Comparison of ENCODE assay signal across 1 cellular context in genomic region chr16:89657442-89658220, GRCh38.
A peak's percentile ranks its signal among the peaks of the same experiment; 100 is the strongest.
TF ChIP-seq lines count a peak whose summit lies in the region.

CHMP1A (minus strand) TSS chr16:89657708; CDS start chr16:89657588, 120 bp downstream.
SPATA33 (plus strand) TSS chr16:89657836; CDS start chr16:89657912, 76 bp downstream.

TF ChIP-seq in K562, 482 proteins besides CTCF, POLR2A, EP300 and RAD21 (continued from another document and continues in another):
- TF ChIP-seq USF2 (CRISPR knock-in tag; IDR thresholded peaks at IDR 0.05) = no peak
- 0 out of 2 replicates have a peak, but pooled peaks have one; percentile 81 for TF ChIP-seq ELK1 (CRISPR knock-in tag; IDR thresholded peaks at IDR 0.05)
- peak; percentile 70 for TF ChIP-seq HCFC1 (IDR thresholded peaks at IDR 0.05; ENCODE audit: low read depth, low read length)
- TF ChIP-seq SNIP1 (IDR thresholded peaks at IDR 0.05; ENCODE audit: low read depth) = no peak; the same call in 1 of the 2 replicates
- no peak for TF ChIP-seq BRF2 (IDR thresholded peaks at IDR 0.05; ENCODE audit: borderline replicate concordance, insufficient read depth, insufficient read length)
- TF ChIP-seq STAT5A (IDR thresholded peaks at IDR 0.05; ENCODE audit: borderline replicate concordance, low read length) = no peak
- no peak for TF ChIP-seq CHD7 (IDR thresholded peaks at IDR 0.05; ENCODE audit: low read depth, low read length)
- TF ChIP-seq ZC3H8 (IDR thresholded peaks at IDR 0.05) = no peak
- TF ChIP-seq, protein P1, sequence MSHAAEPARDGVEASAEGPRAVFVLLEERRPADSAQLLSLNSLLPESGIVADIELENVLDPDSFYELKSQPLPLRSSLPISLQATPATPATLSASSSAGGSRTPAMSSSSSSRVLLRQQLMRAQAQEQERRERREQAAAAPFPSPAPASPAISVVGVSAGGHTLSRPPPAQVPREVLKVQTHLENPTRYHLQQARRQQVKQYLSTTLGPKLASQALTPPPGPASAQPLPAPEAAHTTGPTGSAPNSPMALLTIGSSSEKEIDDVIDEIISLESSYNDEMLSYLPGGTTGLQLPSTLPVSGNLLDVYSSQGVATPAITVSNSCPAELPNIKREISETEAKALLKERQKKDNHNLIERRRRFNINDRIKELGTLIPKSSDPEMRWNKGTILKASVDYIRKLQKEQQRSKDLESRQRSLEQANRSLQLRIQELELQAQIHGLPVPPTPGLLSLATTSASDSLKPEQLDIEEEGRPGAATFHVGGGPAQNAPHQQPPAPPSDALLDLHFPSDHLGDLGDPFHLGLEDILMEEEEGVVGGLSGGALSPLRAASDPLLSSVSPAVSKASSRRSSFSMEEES (CRISPR knock-in tag; IDR thresholded peaks at IDR 0.05) = no peak
- no peak for TF ChIP-seq SIRT6 (IDR thresholded peaks at IDR 0.05; ENCODE audit: low read depth, low read length)
- no peak for TF ChIP-seq ZNF398 (CRISPR knock-in tag; IDR thresholded peaks at IDR 0.05)
- TF ChIP-seq ARID3A (IDR thresholded peaks at IDR 0.05; ENCODE audit: borderline replicate concordance, low read depth, low read length) = no peak
- no peak for TF ChIP-seq FOXK1 (CRISPR knock-in tag; IDR thresholded peaks at IDR 0.05; ENCODE audit: borderline replicate concordance)
- TF ChIP-seq JUND (IDR thresholded peaks at IDR 0.05; ENCODE audit: borderline replicate concordance, low read depth, low read length) = no peak
- TF ChIP-seq JUND (tag; IDR thresholded peaks at IDR 0.05; ENCODE audit: borderline replicate concordance, low read depth, low read length) = no peak; the same call in 2 of the 3 replicates
- peak; percentile 100 for TF ChIP-seq RBBP5 (IDR thresholded peaks at IDR 0.05; ENCODE audit: borderline replicate concordance, insufficient read depth, low read length, poor library complexity, severe bottlenecking)
- TF ChIP-seq SRSF7 (optimal IDR thresholded peaks at IDR 0.05; ENCODE audit: low read depth, low read length) = no peak
- no peak for TF ChIP-seq ASH1L (IDR thresholded peaks at IDR 0.05; ENCODE audit: borderline replicate concordance, low read depth, partially characterized antibody)
- TF ChIP-seq FOXP1 (CRISPR knock-in tag; IDR thresholded peaks at IDR 0.05) = no peak
- TF ChIP-seq KAT2B (IDR thresholded peaks at IDR 0.05; ENCODE audit: low read depth, low read length) = no peak
- TF ChIP-seq PHF21A (IDR thresholded peaks at IDR 0.05; ENCODE audit: borderline replicate concordance, low read depth) = no peak
- TF ChIP-seq, protein P2, sequence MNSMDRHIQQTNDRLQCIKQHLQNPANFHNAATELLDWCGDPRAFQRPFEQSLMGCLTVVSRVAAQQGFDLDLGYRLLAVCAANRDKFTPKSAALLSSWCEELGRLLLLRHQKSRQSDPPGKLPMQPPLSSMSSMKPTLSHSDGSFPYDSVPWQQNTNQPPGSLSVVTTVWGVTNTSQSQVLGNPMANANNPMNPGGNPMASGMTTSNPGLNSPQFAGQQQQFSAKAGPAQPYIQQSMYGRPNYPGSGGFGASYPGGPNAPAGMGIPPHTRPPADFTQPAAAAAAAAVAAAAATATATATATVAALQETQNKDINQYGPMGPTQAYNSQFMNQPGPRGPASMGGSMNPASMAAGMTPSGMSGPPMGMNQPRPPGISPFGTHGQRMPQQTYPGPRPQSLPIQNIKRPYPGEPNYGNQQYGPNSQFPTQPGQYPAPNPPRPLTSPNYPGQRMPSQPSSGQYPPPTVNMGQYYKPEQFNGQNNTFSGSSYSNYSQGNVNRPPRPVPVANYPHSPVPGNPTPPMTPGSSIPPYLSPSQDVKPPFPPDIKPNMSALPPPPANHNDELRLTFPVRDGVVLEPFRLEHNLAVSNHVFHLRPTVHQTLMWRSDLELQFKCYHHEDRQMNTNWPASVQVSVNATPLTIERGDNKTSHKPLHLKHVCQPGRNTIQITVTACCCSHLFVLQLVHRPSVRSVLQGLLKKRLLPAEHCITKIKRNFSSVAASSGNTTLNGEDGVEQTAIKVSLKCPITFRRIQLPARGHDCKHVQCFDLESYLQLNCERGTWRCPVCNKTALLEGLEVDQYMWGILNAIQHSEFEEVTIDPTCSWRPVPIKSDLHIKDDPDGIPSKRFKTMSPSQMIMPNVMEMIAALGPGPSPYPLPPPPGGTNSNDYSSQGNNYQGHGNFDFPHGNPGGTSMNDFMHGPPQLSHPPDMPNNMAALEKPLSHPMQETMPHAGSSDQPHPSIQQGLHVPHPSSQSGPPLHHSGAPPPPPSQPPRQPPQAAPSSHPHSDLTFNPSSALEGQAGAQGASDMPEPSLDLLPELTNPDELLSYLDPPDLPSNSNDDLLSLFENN (IDR thresholded peaks at IDR 0.05; ENCODE audit: low read depth in 2 of 2, low read length in 2 of 2) = no peak
- TF ChIP-seq ZNF449 (CRISPR knock-in tag; IDR thresholded peaks at IDR 0.05) = no peak
- no peak for TF ChIP-seq TFAM (CRISPR knock-in tag; conservative IDR thresholded peaks at IDR 0.05)
- TF ChIP-seq SAFB (IDR thresholded peaks at IDR 0.05; ENCODE audit: borderline replicate concordance, low read depth, low read length) = 0 out of 2 replicates have a peak, but pooled peaks have one; percentile 28
- no peak for TF ChIP-seq TAL1 (IDR thresholded peaks at IDR 0.05)
- no peak for TF ChIP-seq HDGF (IDR thresholded peaks at IDR 0.05)
- no peak for TF ChIP-seq ZNF12 (CRISPR knock-in tag; IDR thresholded peaks at IDR 0.05)
- no peak for TF ChIP-seq ZNF695 (CRISPR knock-in tag; IDR thresholded peaks at IDR 0.05)
